8 cellular contexts compared by ENCODE assay signal in genomic region chr9:105694320-105694847, GRCh38. TPM values are rescaled to one million over a fixed set of nuclear protein-coding genes. Genes with fewer than 3 reads are reported as not detected.
DNase-seq lines count a peak whose midpoint lies in the region; ATAC-seq and TF ChIP-seq lines count a peak whose summit lies in the region.

TSS of gene TMEM38B (plus strand) at chr9:105694541. CDS start at chr9:105694661, 120 bp downstream.

- no peaks in the 10 kb centered on the region for H3K9me3 Mint-ChIP-seq in CD14-positive monocyte
- no peaks in the 10 kb centered on the region for H3K9me3 Mint-ChIP-seq in activated CD4-positive, alpha-beta memory T cell treated with anti-CD3 and anti-CD28 coated beads for 36 hours
- H3K9me3 Mint-ChIP-seq in memory B cell = no peaks in the 10 kb centered on the region

- ATAC-seq in HG03439 (IDR thresholded peaks at IDR 0.05; ENCODE audit: unreplicated experiment) = peak; percentile 80
- peak; percentile 79 for ATAC-seq in memory B cell (ENCODE audit: low read depth)

- CTCF ChIA-PET in activated CD4-positive, alpha-beta memory T cell treated with anti-CD3 and anti-CD28 coated beads for 36 hours (lab: Charles Lee) = interaction anchor here (1.0 to 1.3 kb wide), 3 partner anchors 24 to 148 kb away, joined by 3 to 4 read pairs (median 4); no protein-coding TSS in a partner anchor

- H3K4me1 Mint-ChIP-seq in CD14-positive monocyte (peaks cover 22% of the 10 kb centered on the region), memory B cell (peaks cover 22% of the 10 kb centered on the region)
- peaks cover 25% of the 10 kb centered on the region for H3K4me1 Mint-ChIP-seq in activated CD4-positive, alpha-beta memory T cell treated with anti-CD3 and anti-CD28 coated beads for 36 hours (ENCODE audit: low read depth)

- intact Hi-C loops in CD14-positive monocyte (cut with micrococcal nuclease) = loop anchor here (10.0 kb wide), 2 partner anchors 260 to 770 kb away; partner anchors contain the start of gene ABCA1 (in 1 of the 2)
- intact Hi-C loops in activated CD4-positive, alpha-beta memory T cell treated with anti-CD3 and anti-CD28 coated beads for 36 hours (cut with micrococcal nuclease) = loop anchor here (1.0 to 10.0 kb wide), 7 partner anchors 24 to 1600 kb away; partner anchors contain the start of genes FKTN, NIPSNAP3A, SLC44A1 and SMC2

- H3K36me3 Mint-ChIP-seq in CD14-positive monocyte = no peaks in the 10 kb centered on the region
- H3K36me3 Mint-ChIP-seq in activated CD4-positive, alpha-beta memory T cell treated with anti-CD3 and anti-CD28 coated beads for 36 hours = no peaks in the 10 kb centered on the region
- peaks cover 2% of the 10 kb centered on the region for H3K36me3 Mint-ChIP-seq in memory B cell

- no peak for TF ChIP-seq CTCF in CD14-positive monocyte (IDR thresholded peaks at IDR 0.05)

- peak within 1 kb of the TSS; percentile 90 to 92 for H3K4me3 Mint-ChIP-seq in CD14-positive monocyte
- H3K4me3 Mint-ChIP-seq in activated CD4-positive, alpha-beta memory T cell treated with anti-CD3 and anti-CD28 coated beads for 36 hours = peak within 1 kb of the TSS; percentile 80
- H3K4me3 Mint-ChIP-seq in memory B cell = peak within 1 kb of the TSS; percentile 86

- H3K27me3 Mint-ChIP-seq in CD14-positive monocyte (ENCODE audit: low read depth in 3 of 3) (peaks cover 8 to 16% (median 9%) of the 10 kb centered on the region in 3 donors), memory B cell (peaks cover 7% of the 10 kb centered on the region)
- peaks cover 20% of the 10 kb centered on the region for H3K27me3 Mint-ChIP-seq in activated CD4-positive, alpha-beta memory T cell treated with anti-CD3 and anti-CD28 coated beads for 36 hours

- POLR2A ChIA-PET in activated CD4-positive, alpha-beta memory T cell treated with anti-CD3 and anti-CD28 coated beads for 36 hours (lab: Charles Lee) = interaction anchor here (0.8 to 1.4 kb wide), 3 partner anchors 37 to 753 kb away, joined by 3 to 5 read pairs (median 3); no protein-coding TSS in a partner anchor

- DNase-seq in CD14-positive monocyte (ENCODE audit: low spot score) = peak; percentile 77
- DNase-seq in GM19240 (ENCODE audit: insufficient read length, low spot score) = peak; percentile 55
- DNase-seq in NCI-H526 (lab: John Stamatoyannopoulos, UW) = peak; percentile 28 to 90
- DNase-seq in activated CD4-positive, alpha-beta memory T cell treated with anti-CD3 and anti-CD28 coated beads for 36 hours = peak; percentile 82
- peak; percentile 66 for DNase-seq in effector CD8-positive, alpha-beta T cell (lab: John Stamatoyannopoulos, UW)
- DNase-seq in memory B cell (ENCODE audit: low spot score in 2 of 2) = peak; percentile 75 to 81
- peak; percentile 58 for DNase-seq in stimulated activated CD8-positive, alpha-beta memory T cell treated with anti-CD3 and anti-CD28 coated beads, Interleukin-12 subunit alpha, Interleukin-12 subunit beta, amount 100 ng/mL, for 1 hour (ENCODE audit: low read depth)

- peak within 1 kb of the TSS; percentile 53 to 92 (median 85) for H3K27ac Mint-ChIP-seq in CD14-positive monocyte
- peak within 1 kb of the TSS; percentile 26 for H3K27ac Mint-ChIP-seq in activated CD4-positive, alpha-beta memory T cell treated with anti-CD3 and anti-CD28 coated beads for 36 hours
- H3K27ac Mint-ChIP-seq in memory B cell = peak within 1 kb of the TSS; percentile 20

RNA-seq across cellular contexts. Expression of gene TMEM38B, which starts in this region (rescaled TPM):
- polyA plus RNA-seq in CD14-positive monocyte = 10 to 100 TPM; 12.2 to 14.8 TPM
- total RNA-seq in activated CD4-positive, alpha-beta memory T cell treated with anti-CD3 and anti-CD28 coated beads for 36 hours = 10 to 100 TPM; 12.1 to 13.8 TPM

Comparison
In these comparisons a context has a peak if more than half of its experiments do, and no peak if none do; other contexts are left out.
1. Peak in every context shown above with its lines: DNase-seq and ATAC-seq.
2. H3K27ac Mint-ChIP-seq: peak in every context shown above with its lines; median percentile 85 in CD14-positive monocyte; 26 in activated CD4-positive, alpha-beta memory T cell treated with anti-CD3 and anti-CD28 coated beads for 36 hours; 20 in memory B cell.